24 cellular contexts compared by ENCODE assay signal in the genomic region with DNA sequence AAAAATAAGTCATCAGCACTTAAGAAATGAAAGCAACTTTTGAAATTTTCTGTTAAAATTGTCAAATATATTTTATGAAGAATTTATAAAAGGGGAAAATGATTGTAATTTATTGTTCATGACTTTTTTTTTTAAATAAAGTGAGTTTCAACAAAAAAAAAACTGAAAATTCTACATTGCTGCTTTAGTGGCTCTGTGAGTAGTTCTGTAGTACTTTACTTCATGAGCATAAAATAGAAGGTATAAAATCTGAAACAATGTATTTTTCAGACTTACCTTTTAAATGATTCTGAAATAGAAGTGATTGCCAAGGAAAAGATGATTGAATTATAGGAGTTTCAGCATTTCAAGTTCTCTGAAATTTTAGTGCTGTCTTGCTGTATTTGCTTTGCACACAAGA. TPM values are rescaled to one million over a fixed set of nuclear protein-coding genes. Genes with fewer than 3 reads are reported as not detected.
DNase-seq lines count a peak whose midpoint lies in the region; ATAC-seq and TF ChIP-seq lines count a peak whose summit lies in the region.
"Had no signal": no experiment of that assay in that cellular context is flagged by ENCODE, and none has a peak within 500 bp of the region (broad histone marks: within the 10 kb centered on the region; RNA-seq: fewer than 3 reads in every experiment).

No MANE protein-coding gene starts in this region.

- peaks cover 3% of the 10 kb centered on the region for H3K27me3 Mint-ChIP-seq in T-helper 1 cell treated with Interleukin-12 subunit alpha and Interleukin-12 subunit beta and Interleukin-4 antibody, amounts not matched to agents 30 μg/mL and 1 μg/mL, for 36 hours (ENCODE audit: low read depth)
- no peaks in the 10 kb centered on the region for H3K27me3 Mint-ChIP-seq in activated CD8-positive, alpha-beta T cell treated with anti-CD3 and anti-CD28 coated beads, Interleukin-2, amount 10 ng/mL, durations not matched to agents 7 days and 5 days (ENCODE audit: low read depth)
- H3K27me3 Mint-ChIP-seq in naive thymus-derived CD8-positive, alpha-beta T cell, result no peaks in the 10 kb centered on the region

- no peak for ATAC-seq in activated CD8-positive, alpha-beta T cell treated with anti-CD3 and anti-CD28 coated beads, Interleukin-2, amount 10 ng/mL, durations not matched to agents 7 days and 5 days
- no peak for ATAC-seq in naive thymus-derived CD8-positive, alpha-beta T cell
- no peak for ATAC-seq in HG02973 (IDR thresholded peaks at IDR 0.05; ENCODE audit: unreplicated experiment)
- ATAC-seq: GM23338, heart left ventricle, sciatic nerve had no signal

- H3K36me3 ChIP-seq in KMS-11 (ENCODE audit: insufficient read depth), result no peaks in the 10 kb centered on the region

- H3K27ac ChIP-seq in KMS-11, result peak overlapping the region; percentile 74; the same call in 1 of the 2 replicates
- H3K27ac ChIP-seq: testis had no signal

- H3K79me2 ChIP-seq in KMS-11 (ENCODE audit: insufficient read depth, low read depth), result peaks cover 3% of the 10 kb centered on the region; the same call in 1 of the 2 replicates

- H3K4me1 ChIP-seq in KMS-11 (ENCODE audit: low read depth, poor library complexity, severe bottlenecking), result peaks cover 69% of the 10 kb centered on the region
- H3K4me1 ChIP-seq: testis had no signal

- H3K9ac ChIP-seq in KMS-11, result no peak overlapping the region

- H3K36me3 Mint-ChIP-seq in T-helper 1 cell treated with Interleukin-12 subunit alpha and Interleukin-12 subunit beta and Interleukin-4 antibody, amounts not matched to agents 30 μg/mL and 1 μg/mL, for 36 hours (ENCODE audit: low read depth), result peaks cover 25% of the 10 kb centered on the region
- H3K36me3 Mint-ChIP-seq in activated CD8-positive, alpha-beta T cell treated with anti-CD3 and anti-CD28 coated beads, Interleukin-2, amount 10 ng/mL, durations not matched to agents 7 days and 5 days (ENCODE audit: low read depth), result peaks cover 36% of the 10 kb centered on the region
- H3K36me3 Mint-ChIP-seq in naive thymus-derived CD8-positive, alpha-beta T cell, result peaks cover 0 to 24% (median 3%) of the 10 kb centered on the region in 3 donors

- H3K9me3 Mint-ChIP-seq in T-helper 1 cell treated with Interleukin-12 subunit alpha and Interleukin-12 subunit beta and Interleukin-4 antibody, amounts not matched to agents 30 μg/mL and 1 μg/mL, for 36 hours, result no peaks in the 10 kb centered on the region
- H3K9me3 Mint-ChIP-seq in activated CD8-positive, alpha-beta T cell treated with anti-CD3 and anti-CD28 coated beads, Interleukin-2, amount 10 ng/mL, durations not matched to agents 7 days and 5 days (ENCODE audit: insufficient read depth), result no peaks in the 10 kb centered on the region
- no peaks in the 10 kb centered on the region for H3K9me3 Mint-ChIP-seq in naive thymus-derived CD8-positive, alpha-beta T cell
- H3K9me3 Mint-ChIP-seq: GM23338, mesothelial cell of epicardium had no signal

- H3K27me3 ChIP-seq in KMS-11 (ENCODE audit: insufficient read depth, low read depth), result no peaks in the 10 kb centered on the region
- H3K27me3 ChIP-seq: heart left ventricle, testis had no signal

- no peaks in the 10 kb centered on the region for H4K20me1 ChIP-seq in KMS-11 (ENCODE audit: insufficient read depth)

- POLR2A ChIA-PET in activated CD8-positive, alpha-beta T cell treated with anti-CD3 and anti-CD28 coated beads, Interleukin-2, amount 10 ng/mL, durations not matched to agents 7 days and 5 days (lab: Charles Lee), result interaction anchor here (1.4 to 8.0 kb wide), 5 partner anchors 10 to 220 kb away, joined by 5 to 93 read pairs (median 12); a partner anchor contains a TSS
- POLR2A ChIA-PET in naive thymus-derived CD8-positive, alpha-beta T cell (lab: Charles Lee), result interaction anchor here (0.6 to 2.4 kb wide), 6 partner anchors 12 to 19 kb away, joined by 3 to 35 read pairs (median 14); a partner anchor contains a TSS

- no peak overlapping the region for H3K4me3 ChIP-seq in KMS-11 (IDR thresholded peaks at IDR 0.05; ENCODE audit: insufficient read depth, low read depth, low read length)
- H3K4me3 ChIP-seq: GM23338, heart left ventricle, testis had no signal

- H3K4me2 ChIP-seq in KMS-11, result peak overlapping the region; percentile 67
- H3K4me2 ChIP-seq: GM23338 had no signal

- H3K27ac Mint-ChIP-seq in T-helper 1 cell treated with Interleukin-12 subunit alpha and Interleukin-12 subunit beta and Interleukin-4 antibody, amounts not matched to agents 30 μg/mL and 1 μg/mL, for 36 hours, result peak overlapping the region; percentile 94
- H3K27ac Mint-ChIP-seq in activated CD8-positive, alpha-beta T cell treated with anti-CD3 and anti-CD28 coated beads, Interleukin-2, amount 10 ng/mL, durations not matched to agents 7 days and 5 days, result peak overlapping the region; percentile 94
- H3K27ac Mint-ChIP-seq in naive thymus-derived CD8-positive, alpha-beta T cell, result peak overlapping the region in 6 of 10 donors; percentile 51 to 95 (median 90)
- H3K27ac Mint-ChIP-seq: GM23338, mesothelial cell of epicardium had no signal

- no peak overlapping the region for H3K4me3 Mint-ChIP-seq in T-helper 1 cell treated with Interleukin-12 subunit alpha and Interleukin-12 subunit beta and Interleukin-4 antibody, amounts not matched to agents 30 μg/mL and 1 μg/mL, for 36 hours
- H3K4me3 Mint-ChIP-seq in activated CD8-positive, alpha-beta T cell treated with anti-CD3 and anti-CD28 coated beads, Interleukin-2, amount 10 ng/mL, durations not matched to agents 7 days and 5 days, result peak overlapping the region; percentile 76
- H3K4me3 Mint-ChIP-seq in naive thymus-derived CD8-positive, alpha-beta T cell, result peak overlapping the region in 1 of 10 donors; percentile 29
- H3K4me3 Mint-ChIP-seq: GM23338, mesothelial cell of epicardium had no signal

- DNase-seq in T-helper 1 cell, result no peak
- DNase-seq in activated CD8-positive, alpha-beta T cell treated with anti-CD3 and anti-CD28 coated beads, Interleukin-2, amount 10 ng/mL, durations not matched to agents 7 days and 5 days, result no peak
- no peak for DNase-seq in naive thymus-derived CD8-positive, alpha-beta T cell
- no peak for DNase-seq in activated effector memory CD4-positive, alpha-beta T cell treated with anti-CD3 and anti-CD28 coated beads, Interleukin-2, amount 50 U/mL, for 16 hours
- DNase-seq in SW480 (ENCODE audit: low spot score), result no peak
- DNase-seq: 8988T; activated CD4-positive, alpha-beta T cell treated with anti-CD3 and anti-CD28 coated beads for 4 hours; heart left ventricle; NCI-H1694 treated with DMSO at 0.1 percent for 48 hours; NCI-H524 treated with DMSO at 0.1 percent for 48 hours; stimulated activated CD4-positive, alpha-beta T cell treated with anti-CD3 and anti-CD28 coated beads, Interleukin-1b, Interleukin-23, amount 100 ng/mL, for 48 hours; testis had no signal

- peaks cover 54% of the 10 kb centered on the region for H3K4me1 Mint-ChIP-seq in T-helper 1 cell treated with Interleukin-12 subunit alpha and Interleukin-12 subunit beta and Interleukin-4 antibody, amounts not matched to agents 30 μg/mL and 1 μg/mL, for 36 hours (ENCODE audit: low read depth)
- peaks cover 60% of the 10 kb centered on the region for H3K4me1 Mint-ChIP-seq in activated CD8-positive, alpha-beta T cell treated with anti-CD3 and anti-CD28 coated beads, Interleukin-2, amount 10 ng/mL, durations not matched to agents 7 days and 5 days (ENCODE audit: low read depth)
- H3K4me1 Mint-ChIP-seq in naive thymus-derived CD8-positive, alpha-beta T cell, result peaks cover 15 to 67% (median 36%) of the 10 kb centered on the region in 4 donors

- no peak for TF ChIP-seq CTCF in KMS-11 (conservative IDR thresholded peaks at IDR 0.05; ENCODE audit: low read depth, low read length)

- CTCF ChIA-PET in activated CD8-positive, alpha-beta T cell treated with anti-CD3 and anti-CD28 coated beads, Interleukin-2, amount 10 ng/mL, durations not matched to agents 7 days and 5 days (lab: Charles Lee), result interaction anchor here (0.8 to 17.1 kb wide), 8 partner anchors 12 to 233 kb away, joined by 3 to 317 read pairs (median 7); a partner anchor contains a TSS

- H2AFZ ChIP-seq in KMS-11 (ENCODE audit: low read depth), result no peak overlapping the region
- H2AFZ ChIP-seq: GM23338 had no signal

RNA-seq across cellular contexts. Expression of a gene that starts 13.8 kb away (rescaled TPM):
- total RNA-seq in activated CD8-positive, alpha-beta T cell treated with anti-CD3 and anti-CD28 coated beads, Interleukin-2, amount 10 ng/mL, durations not matched to agents 7 days and 5 days, result 10 to 100 TPM; 21.3 to 25.4 TPM
- 10 to 100 TPM; 23.1 to 23.5 TPM for total RNA-seq in naive thymus-derived CD8-positive, alpha-beta T cell
- 1 to 10 TPM; 3.5 to 5.1 (median 3.7) TPM for polyA plus RNA-seq in naive thymus-derived CD8-positive, alpha-beta T cell

RNA-seq across cellular contexts. Expression of a gene that starts 33.5 kb away (rescaled TPM):
- not detected for total RNA-seq in activated CD8-positive, alpha-beta T cell treated with anti-CD3 and anti-CD28 coated beads, Interleukin-2, amount 10 ng/mL, durations not matched to agents 7 days and 5 days
- total RNA-seq in naive thymus-derived CD8-positive, alpha-beta T cell, result not detected
- not detected for polyA plus RNA-seq in naive thymus-derived CD8-positive, alpha-beta T cell
- total RNA-seq: LHCN-M2; T-helper 2 cell treated with Interferon-gamma antibody and Interleukin-4, amounts not matched to agents 100 ng/mL and 5 ng/mL, for 36 hours had no signal

RNA-seq across cellular contexts. Expression of a gene that starts 43.4 kb away (rescaled TPM):
- not detected for total RNA-seq in activated CD8-positive, alpha-beta T cell treated with anti-CD3 and anti-CD28 coated beads, Interleukin-2, amount 10 ng/mL, durations not matched to agents 7 days and 5 days
- not detected for total RNA-seq in naive thymus-derived CD8-positive, alpha-beta T cell
- not detected for polyA plus RNA-seq in naive thymus-derived CD8-positive, alpha-beta T cell
- total RNA-seq: G401; GM23338; heart left ventricle; kidney epithelial cell; LHCN-M2; mesothelial cell of epicardium; omental fat pad; sciatic nerve; T-helper 2 cell treated with Interferon-gamma antibody and Interleukin-4, amounts not matched to agents 100 ng/mL and 5 ng/mL, for 36 hours; testis had no signal
- polyA plus RNA-seq: esophagus, GM23338, heart left ventricle had no signal

RNA-seq across cellular contexts. Expression of a gene that starts 44.3 kb away (rescaled TPM):
- 10 to 100 TPM; 28.4 to 31.1 TPM for total RNA-seq in activated CD8-positive, alpha-beta T cell treated with anti-CD3 and anti-CD28 coated beads, Interleukin-2, amount 10 ng/mL, durations not matched to agents 7 days and 5 days
- total RNA-seq in naive thymus-derived CD8-positive, alpha-beta T cell, result 10 to 100 TPM; 10.4 to 13.1 TPM
- 10 to 100 TPM; 23.4 to 26.0 (median 24.7) TPM for polyA plus RNA-seq in naive thymus-derived CD8-positive, alpha-beta T cell

RNA-seq across cellular contexts. Expression of a gene that starts 46.2 kb away (rescaled TPM):
- total RNA-seq in activated CD8-positive, alpha-beta T cell treated with anti-CD3 and anti-CD28 coated beads, Interleukin-2, amount 10 ng/mL, durations not matched to agents 7 days and 5 days, result not detected
- not detected for total RNA-seq in naive thymus-derived CD8-positive, alpha-beta T cell
- 1 to 10 TPM in 1 of 3 donors, under 1 TPM in 2; 0.25 to 2.1 (median 0.51) TPM for polyA plus RNA-seq in naive thymus-derived CD8-positive, alpha-beta T cell
- total RNA-seq: G401; GM23338; heart left ventricle; kidney epithelial cell; LHCN-M2; mesothelial cell of epicardium; omental fat pad; sciatic nerve; T-helper 2 cell treated with Interferon-gamma antibody and Interleukin-4, amounts not matched to agents 100 ng/mL and 5 ng/mL, for 36 hours had no signal
- polyA plus RNA-seq: heart left ventricle had no signal
